Comparison of ENCODE assay signal across 22 cellular contexts in genomic region chr20:18971574-18971973, GRCh38.
"Had no signal": no experiment of that assay in that cellular context is flagged by ENCODE, and none has a peak within 500 bp of the region (broad histone marks: within the 10 kb centered on the region; RNA-seq: fewer than 3 reads in every experiment).

No MANE protein-coding gene starts in this region.

- ATAC-seq: effector memory CD8-positive, alpha-beta T cell; left ventricle myocardium superior; natural killer cell had no signal

- H3K36me3 ChIP-seq: ovary, prostate gland, WERI-Rb-1 had no signal

- H3K27ac ChIP-seq: hepatocyte, ovary, prostate gland, testis, WERI-Rb-1 had no signal

- H3K36me3 Mint-ChIP-seq: activated naive CD4-positive, alpha-beta T cell treated with anti-CD3 and anti-CD28 coated beads, Interleukin-2, amount 50 U/mL, for 24 hours; brain; immature natural killer cell; natural killer cell; type B pancreatic cell had no signal

- H3K4me3 Mint-ChIP-seq: activated CD4-positive, alpha-beta T cell treated with anti-CD3 and anti-CD28 coated beads, Interleukin-2, amount 10 ng/mL, durations not matched to agents 7 days and 5 days; activated naive CD4-positive, alpha-beta T cell treated with anti-CD3 and anti-CD28 coated beads, Interleukin-2, amount 50 U/mL, for 24 hours; brain; central memory CD8-positive, alpha-beta T cell; effector memory CD8-positive, alpha-beta T cell; immature natural killer cell; natural killer cell; type B pancreatic cell had no signal

- H3K9me3 Mint-ChIP-seq: activated CD4-positive, alpha-beta T cell treated with anti-CD3 and anti-CD28 coated beads, Interleukin-2, amount 10 ng/mL, durations not matched to agents 7 days and 5 days; activated naive CD4-positive, alpha-beta T cell treated with anti-CD3 and anti-CD28 coated beads, Interleukin-2, amount 50 U/mL, for 24 hours; brain; effector memory CD8-positive, alpha-beta T cell; immature natural killer cell; natural killer cell; type B pancreatic cell had no signal

- DNase-seq: activated CD4-positive, alpha-beta T cell treated with anti-CD3 and anti-CD28 coated beads, Interleukin-2, amount 10 ng/mL, durations not matched to agents 7 days and 5 days; activated CD4-positive, CD25-positive, alpha-beta regulatory T cell treated with anti-CD3 and anti-CD28 coated beads, Interleukin-2, amount 50 U/mL, for 72 hours; activated gamma-delta T cell treated with Interleukin-2 at 50 U/mL for 16 hours; activated T-cell treated with anti-CD3 and anti-CD28 coated beads, Interleukin-2, amount 50 U/mL, for 1 hour; aorta; effector memory CD8-positive, alpha-beta T cell; immature natural killer cell; left ventricle myocardium superior; midbrain; natural killer cell; ovary; stimulated activated CD4-positive, alpha-beta T cell treated with anti-CD3 and anti-CD28 coated beads, Interleukin-4, amount 100 ng/mL, for 1 hour; stimulated activated naive CD4-positive, alpha-beta T cell; T-helper 1 cell; testis; WERI-Rb-1 had no signal

- H3K9me3 ChIP-seq: ovary, prostate gland, testis had no signal

- H3K27ac Mint-ChIP-seq: activated CD4-positive, alpha-beta T cell treated with anti-CD3 and anti-CD28 coated beads, Interleukin-2, amount 10 ng/mL, durations not matched to agents 7 days and 5 days; activated naive CD4-positive, alpha-beta T cell treated with anti-CD3 and anti-CD28 coated beads, Interleukin-2, amount 50 U/mL, for 24 hours; brain; effector memory CD8-positive, alpha-beta T cell; immature natural killer cell; natural killer cell; type B pancreatic cell had no signal

- H3K27me3 Mint-ChIP-seq: central memory CD8-positive, alpha-beta T cell had no signal

- H3K4me3 ChIP-seq: hepatocyte, ovary, prostate gland, testis had no signal

- H3K27me3 ChIP-seq: hepatocyte, ovary, testis had no signal

- H3K4me1 ChIP-seq: prostate gland had no signal

- H3K4me1 Mint-ChIP-seq: activated CD4-positive, alpha-beta T cell treated with anti-CD3 and anti-CD28 coated beads, Interleukin-2, amount 10 ng/mL, durations not matched to agents 7 days and 5 days; activated naive CD4-positive, alpha-beta T cell treated with anti-CD3 and anti-CD28 coated beads, Interleukin-2, amount 50 U/mL, for 24 hours; brain; central memory CD8-positive, alpha-beta T cell; immature natural killer cell; natural killer cell had no signal
